In the genomic region with DNA sequence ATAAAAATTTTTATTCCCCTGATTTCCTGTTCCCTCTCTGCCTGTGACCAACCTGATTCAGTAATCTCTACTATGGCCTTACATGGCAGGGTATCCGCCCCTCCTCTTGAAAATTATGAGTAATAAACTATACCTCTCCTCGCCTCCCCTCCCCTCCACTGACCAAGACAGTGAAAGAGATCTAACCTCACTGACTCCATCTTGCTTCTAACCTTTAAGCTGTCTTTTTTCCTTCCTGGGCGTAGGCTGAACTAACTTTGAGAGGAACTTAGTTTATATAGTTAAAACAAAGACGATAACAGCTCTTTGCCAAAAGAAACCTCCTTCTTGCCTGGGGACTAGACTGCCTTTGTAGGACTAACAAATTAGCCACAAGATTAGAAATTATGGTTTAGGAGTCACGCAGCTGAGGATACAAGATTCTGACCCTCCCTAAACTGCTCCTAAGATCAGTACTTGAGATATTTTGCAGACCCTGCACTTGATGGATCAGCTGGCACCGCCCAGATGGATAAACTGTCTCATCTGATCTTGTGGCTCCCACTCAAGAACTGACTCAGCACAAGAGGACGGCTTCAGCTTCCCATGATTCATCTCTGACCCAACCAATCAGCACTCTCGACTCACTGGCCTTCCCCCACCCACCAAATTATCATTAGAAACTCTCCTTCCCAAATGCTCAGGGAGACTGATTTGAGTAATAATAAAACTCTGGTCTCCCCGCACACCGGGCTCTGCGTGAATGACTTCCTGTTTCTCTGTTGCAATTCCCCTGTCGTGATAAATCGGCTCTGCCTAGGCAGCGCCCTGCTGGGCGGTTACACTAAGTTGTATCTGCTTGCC, we compare ENCODE assay signal across 9 cellular contexts.
DNase-seq lines count a peak whose midpoint lies in the region; ATAC-seq and TF ChIP-seq lines count a peak whose summit lies in the region.
"Had no signal": no experiment of that assay in that cellular context is flagged by ENCODE, and none has a peak within 500 bp of the region (broad histone marks: within the 10 kb centered on the region; RNA-seq: fewer than 3 reads in every experiment).

No MANE protein-coding gene starts in this region.

- no peak for ATAC-seq in GM18520 (IDR thresholded peaks at IDR 0.05; ENCODE audit: unreplicated experiment)
- ATAC-seq in gastroesophageal sphincter = no peak
- no peak for ATAC-seq in Right ventricle myocardium superior (ENCODE audit: poor library complexity)

- TF ChIP-seq CTCF in breast epithelium (IDR thresholded peaks at IDR 0.05) = no peak
- TF ChIP-seq CTCF in nephron progenitor cell (IDR thresholded peaks at IDR 0.05) = no peak
- no peak for TF ChIP-seq CTCF in gastroesophageal sphincter (IDR thresholded peaks at IDR 0.05)

- H3K4me3 Mint-ChIP-seq in nephron progenitor cell = peak overlapping the region; percentile 47

- H3K9me3 ChIP-seq in HUES6 (ENCODE audit: control insufficient read depth, insufficient read depth, low read depth, low read length) = peaks cover 12% of the 10 kb centered on the region
- H3K9me3 ChIP-seq in breast epithelium = peaks cover 0 to 5% of the 10 kb centered on the region in 2 donors
- H3K9me3 ChIP-seq in gastroesophageal sphincter = peaks cover 0 to 12% (median 0%) of the 10 kb centered on the region in 3 donors

- peaks cover 13% of the 10 kb centered on the region for H3K36me3 Mint-ChIP-seq in nephron progenitor cell (ENCODE audit: low read depth)

- intact Hi-C loops in breast epithelium (cut with DNase I; ENCODE audit: low total_unique reads) = no loop called here
- intact Hi-C loops in Right ventricle myocardium superior (cut with DNase I) = no loop called here

- 63 to 78% methylated on average over 10 to 12 of the region's 15 CpGs for WGBS in gastroesophageal sphincter (ENCODE audit: low coverage in 1 of 2), 2 donors

- no peak for TF ChIP-seq EP300 in gastroesophageal sphincter (IDR thresholded peaks at IDR 0.05)

- peak overlapping the region; percentile 71 for H3K9ac ChIP-seq in HUES6 (ENCODE audit: low read length)
- H3K9ac ChIP-seq: KMS-11 had no signal

- H3K27me3 Mint-ChIP-seq in nephron progenitor cell (ENCODE audit: low read depth, poor library complexity) = peaks cover 2% of the 10 kb centered on the region

- H3K4me1 ChIP-seq in HUES6 (ENCODE audit: control insufficient read depth, insufficient read depth, low read length) (peaks cover 30% of the 10 kb centered on the region), breast epithelium (no peaks in the 10 kb centered on the region), gastroesophageal sphincter (no peaks in the 10 kb centered on the region)

- H3K36me3 ChIP-seq in HUES6 (ENCODE audit: control insufficient read depth, insufficient read depth, low read length) = no peaks in the 10 kb centered on the region
- H3K36me3 ChIP-seq in breast epithelium = no peaks in the 10 kb centered on the region
- H3K36me3 ChIP-seq in gastroesophageal sphincter = no peaks in the 10 kb centered on the region

- peak; percentile 75 for DNase-seq in ELF-1 (ENCODE audit: low read depth, low spot score)
- no peak for DNase-seq in breast epithelium (ENCODE audit: low spot score in 2 of 2)
- no peak for DNase-seq in nephron progenitor cell
- no peak for DNase-seq in NCI-H2029 (lab: John Stamatoyannopoulos, UW)
- no peak for DNase-seq in Right ventricle myocardium superior

- TF ChIP-seq POLR2A in breast epithelium (IDR thresholded peaks at IDR 0.05) = no peak
- TF ChIP-seq POLR2A in gastroesophageal sphincter (IDR thresholded peaks at IDR 0.05) = no peak

- H3K4me1 Mint-ChIP-seq in nephron progenitor cell = peaks cover 18% of the 10 kb centered on the region

- peak overlapping the region; percentile 21 for H3K27ac Mint-ChIP-seq in nephron progenitor cell

- H3K4me3 ChIP-seq in HUES6 (ENCODE audit: low read depth, low read length) (0 out of 2 replicates have a peak overlapping the region, but pooled peaks have one; percentile 12), breast epithelium (peak overlapping the region in 2 of 3 donors; percentile 6 to 39), gastroesophageal sphincter (no peak overlapping the region)

- peaks cover 27% of the 10 kb centered on the region for H3K9me3 Mint-ChIP-seq in nephron progenitor cell

- no peaks in the 10 kb centered on the region for H3K27me3 ChIP-seq in HUES6 (ENCODE audit: control insufficient read depth, insufficient read depth, low read length)
- no peaks in the 10 kb centered on the region for H3K27me3 ChIP-seq in breast epithelium
- no peaks in the 10 kb centered on the region for H3K27me3 ChIP-seq in gastroesophageal sphincter

- peak overlapping the region; percentile 90 for H3K27ac ChIP-seq in HUES6 (ENCODE audit: low read depth, low read length)
- peak overlapping the region; percentile 12 to 73 for H3K27ac ChIP-seq in breast epithelium
- H3K27ac ChIP-seq in gastroesophageal sphincter = no peak overlapping the region
- H3K27ac ChIP-seq: KMS-11 had no signal

Comparison
In these comparisons a context has a peak if more than half of its experiments do, and no peak if none do; other contexts are left out.
1. H3K27ac ChIP-seq: peak in HUES6 (single experiment) and breast epithelium (2 of 2); none in gastroesophageal sphincter (0 of 4).
2. H3K4me3 ChIP-seq: peak in HUES6 (single experiment) and breast epithelium (2 of 3); none in gastroesophageal sphincter (0 of 2).